34 cellular contexts compared by ENCODE assay signal in the genomic region with DNA sequence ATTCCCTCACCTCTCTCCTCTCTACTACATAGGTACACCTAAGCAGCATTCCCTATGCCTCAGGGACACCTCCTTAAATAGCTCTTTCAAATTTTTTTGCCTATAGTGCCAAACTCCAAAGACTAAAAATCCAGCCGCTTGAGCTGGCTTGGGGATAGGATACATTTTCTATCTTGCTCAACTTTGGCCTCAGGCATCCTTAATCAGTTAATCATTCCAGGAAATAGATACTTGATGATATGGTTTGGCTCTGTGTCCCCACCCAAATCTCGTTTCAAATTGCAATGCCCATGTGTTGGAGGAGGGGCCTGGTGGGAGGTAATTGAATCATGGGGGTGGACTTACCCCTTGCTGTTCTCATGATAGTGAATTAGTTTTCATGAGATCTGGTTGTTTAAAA.
"Had no signal": no experiment of that assay in that cellular context is flagged by ENCODE, and none has a peak within 500 bp of the region (broad histone marks: within the 10 kb centered on the region; RNA-seq: fewer than 3 reads in every experiment).

No MANE protein-coding gene starts in this region.

- ATAC-seq: activated CD8-positive, alpha-beta T cell treated with anti-CD3 and anti-CD28 coated beads for 36 hours; activated naive CD8-positive, alpha-beta T cell treated with anti-CD3 and anti-CD28 coated beads, Interleukin-2, amount 50 U/mL, for 24 hours; activated T-cell treated with anti-CD3 and anti-CD28 coated beads, Interleukin-2, amount 50 U/mL, for 4 hours; activated T-cell treated with anti-CD3 and anti-CD28 coated beads, Interleukin-2, amount 50 U/mL, for 72 hours; activated T-helper 17 cell treated with anti-CD3 and anti-CD28 coated beads, Interleukin-2, amount 50 U/mL, for 72 hours had no signal

- H3K27ac ChIP-seq: ascending aorta, VCaP had no signal

- H3K4me1 ChIP-seq: ascending aorta had no signal

- H3K27me3 ChIP-seq: ascending aorta had no signal

- H3K4me3 ChIP-seq: ascending aorta had no signal

- H3K27ac Mint-ChIP-seq: activated B cell treated with CpG ODN at 0.5 μM for 24 hours; activated CD4-positive, alpha-beta memory T cell treated with anti-CD3 and anti-CD28 coated beads for 36 hours; activated CD4-positive, alpha-beta T cell treated with anti-CD3 and anti-CD28 coated beads, Interleukin-2, amount 10 ng/mL, durations not matched to agents 24 days and 14 days; activated CD8-positive, alpha-beta T cell treated with anti-CD3 and anti-CD28 coated beads for 36 hours; activated naive CD4-positive, alpha-beta T cell treated with anti-CD3 and anti-CD28 coated beads for 36 hours; activated naive CD8-positive, alpha-beta T cell; activated naive CD8-positive, alpha-beta T cell treated with anti-CD3 and anti-CD28 coated beads, Interleukin-2, amount 10 ng/mL, durations not matched to agents 7 days and 5 days; activated naive CD8-positive, alpha-beta T cell treated with anti-CD3 and anti-CD28 coated beads, Interleukin-2, amount 50 U/mL, for 24 hours; activated T-cell treated with anti-CD3 and anti-CD28 coated beads, Interleukin-2, amount 50 U/mL, for 72 hours; activated T-helper 1 cell treated with anti-CD3 and anti-CD28 coated beads, Interleukin-12 subunit alpha, Interleukin-12 subunit beta, Interleukin-2, Interleukin-4 antibody, amounts not matched to agents 30 ng/mL and 10 ng/mL and 1 ng/mL, durations not matched to agents 14 hours and 24 hours and 36 hours; activated T-helper 17 cell treated with anti-CD3 and anti-CD28 coated beads, Interleukin-2, amount 50 U/mL, for 72 hours; brain; T-helper 1 cell treated with Interleukin-12 subunit alpha and Interleukin-12 subunit beta and Interleukin-4 antibody, amounts not matched to agents 30 μg/mL and 1 μg/mL, for 36 hours; T-helper 2 cell treated with Interferon-gamma antibody and Interleukin-4, amounts not matched to agents 5 μg/mL and 100 μg/mL, for 36 hours had no signal

- DNase-seq: activated B cell treated with CpG ODN at 0.5 μM for 24 hours; activated CD4-positive, alpha-beta memory T cell treated with anti-CD3 and anti-CD28 coated beads for 36 hours; activated CD4-positive, alpha-beta T cell treated with anti-CD3 and anti-CD28 coated beads for 4 hours; activated CD4-positive, alpha-beta T cell treated with anti-CD3 and anti-CD28 coated beads, Interleukin-2, amount 10 ng/mL, durations not matched to agents 24 days and 14 days; activated CD4-positive, alpha-beta T cell treated with anti-CD3 and anti-CD28 coated beads, Interleukin-2, amount 50 U/mL, for 1 hour; activated CD4-positive, alpha-beta T cell treated with anti-CD3 and anti-CD28 coated beads, Interleukin-2, amount 50 U/mL, for 4 hours; activated CD4-positive, CD25-positive, alpha-beta regulatory T cell treated with anti-CD3 and anti-CD28 coated beads, Interleukin-2, amount 50 U/mL, for 72 hours; activated CD8-positive, alpha-beta memory T cell treated with anti-CD3 and anti-CD28 coated beads, Interleukin-2, amount 50 U/mL, for 4 hours; activated CD8-positive, alpha-beta T cell treated with anti-CD3 and anti-CD28 coated beads for 36 hours; activated effector memory CD4-positive, alpha-beta T cell treated with anti-CD3 and anti-CD28 coated beads, Interleukin-2, amount 50 U/mL, for 16 hours; activated gamma-delta T cell treated with Interleukin-2 at 50 U/mL for 16 hours; activated naive CD4-positive, alpha-beta T cell; activated naive CD4-positive, alpha-beta T cell treated with anti-CD3 and anti-CD28 coated beads for 36 hours; activated naive CD4-positive, alpha-beta T cell treated with anti-CD3 and anti-CD28 coated beads, Interleukin-2, amount 50 U/mL, for 16 hours; activated naive CD8-positive, alpha-beta T cell treated with anti-CD3 and anti-CD28 coated beads, Interleukin-2, amount 10 ng/mL, durations not matched to agents 7 days and 5 days; activated naive CD8-positive, alpha-beta T cell treated with anti-CD3 and anti-CD28 coated beads, Interleukin-2, amount 50 U/mL, for 24 hours; activated T-cell treated with anti-CD3 and anti-CD28 coated beads for 4 hours; activated T-cell treated with anti-CD3 and anti-CD28 coated beads, Interleukin-2, amount 50 U/mL, for 1 hour; activated T-cell treated with anti-CD3 and anti-CD28 coated beads, Interleukin-2, amount 50 U/mL, for 4 hours; activated T-cell treated with anti-CD3 and anti-CD28 coated beads, Interleukin-2, amount 50 U/mL, for 72 hours; amygdala; anterior cingulate cortex; central memory CD4-positive, alpha-beta T cell; T-helper 1 cell; T-helper 2 cell; T-helper 9 cell had no signal
